In genomic region chr14:99315197-99315596, GRCh38 we compare ENCODE assay signal across 1 cellular context.
TF ChIP-seq lines count a peak whose summit lies in the region.

No MANE protein-coding gene starts in this region.

TF ChIP-seq in HepG2, 621 proteins besides CTCF, POLR2A, EP300 and RAD21 (continues in another document):
- TF ChIP-seq PAF1 (CRISPR knock-in tag; IDR thresholded peaks at IDR 0.05), result no peak
- peak; percentile 64; the same call in 1 of the 2 replicates for TF ChIP-seq ETV5 (CRISPR knock-in tag; IDR thresholded peaks at IDR 0.05; ENCODE audit: borderline replicate concordance)
- TF ChIP-seq ZNF747 (CRISPR knock-in tag; IDR thresholded peaks at IDR 0.05; ENCODE audit: borderline replicate concordance), result no peak
- peak; percentile 75 for TF ChIP-seq RXRB (CRISPR knock-in tag; IDR thresholded peaks at IDR 0.05; ENCODE audit: borderline replicate concordance)
- no peak for TF ChIP-seq ZNF446 (CRISPR knock-in tag; IDR thresholded peaks at IDR 0.05)
- TF ChIP-seq ZNF792 (CRISPR knock-in tag; IDR thresholded peaks at IDR 0.05), result no peak
- no peak for TF ChIP-seq ZNF207 (IDR thresholded peaks at IDR 0.05; ENCODE audit: borderline replicate concordance)
- no peak for TF ChIP-seq EHMT2 (IDR thresholded peaks at IDR 0.05; ENCODE audit: borderline replicate concordance, low read depth, low read length)
- 0 out of 2 replicates have a peak, but pooled peaks have one; percentile 29 for TF ChIP-seq SOX5 (CRISPR knock-in tag; IDR thresholded peaks at IDR 0.05; ENCODE audit: borderline replicate concordance)
- no peak for TF ChIP-seq SAP130 (CRISPR knock-in tag; IDR thresholded peaks at IDR 0.05; ENCODE audit: low read depth)
- no peak for TF ChIP-seq MIER3 (CRISPR knock-in tag; IDR thresholded peaks at IDR 0.05; ENCODE audit: borderline replicate concordance)
- TF ChIP-seq ZMYM2 (CRISPR knock-in tag; IDR thresholded peaks at IDR 0.05), result no peak
- TF ChIP-seq ELF3 (CRISPR knock-in tag; IDR thresholded peaks at IDR 0.05), result peak; percentile 51; the same call in 1 of the 2 replicates
- no peak for TF ChIP-seq PCBP1 (IDR thresholded peaks at IDR 0.05; ENCODE audit: borderline replicate concordance, low read depth, low read length)
- no peak for TF ChIP-seq CREB1 (IDR thresholded peaks at IDR 0.05)
- 0 out of 2 replicates have a peak, but pooled peaks have one; percentile 22 for TF ChIP-seq CREB1 (CRISPR knock-in tag; IDR thresholded peaks at IDR 0.05)
- TF ChIP-seq ZNF816 (CRISPR knock-in tag; IDR thresholded peaks at IDR 0.05; ENCODE audit: borderline replicate concordance), result no peak
- TF ChIP-seq PPARG (CRISPR knock-in tag; conservative IDR thresholded peaks at IDR 0.05), result peak; percentile 95
- TF ChIP-seq ADNP (CRISPR knock-in tag; IDR thresholded peaks at IDR 0.05), result no peak
- no peak for TF ChIP-seq ZC3H13 (CRISPR knock-in tag; IDR thresholded peaks at IDR 0.05)
- 0 out of 2 replicates have a peak, but pooled peaks have one; percentile 39 for TF ChIP-seq PAXIP1 (CRISPR knock-in tag; conservative IDR thresholded peaks at IDR 0.05)
- TF ChIP-seq CEBPG (CRISPR knock-in tag; IDR thresholded peaks at IDR 0.05), result peak; percentile 79
- no peak for TF ChIP-seq ATF6 (CRISPR knock-in tag; conservative IDR thresholded peaks at IDR 0.05)
- TF ChIP-seq CBFB (CRISPR knock-in tag; IDR thresholded peaks at IDR 0.05), result no peak
- peak; percentile 34; the same call in 1 of the 2 replicates for TF ChIP-seq NR2F6 (IDR thresholded peaks at IDR 0.05)
- no peak for TF ChIP-seq NR2F6 (CRISPR knock-in tag; IDR thresholded peaks at IDR 0.05)
- no peak for TF ChIP-seq AFF4 (CRISPR knock-in tag; IDR thresholded peaks at IDR 0.05)
- no peak for TF ChIP-seq SCMH1 (CRISPR knock-in tag; IDR thresholded peaks at IDR 0.05; ENCODE audit: borderline replicate concordance)
- no peak for TF ChIP-seq ELF4 (CRISPR knock-in tag; IDR thresholded peaks at IDR 0.05; ENCODE audit: borderline replicate concordance)
- no peak for TF ChIP-seq SOX13 (IDR thresholded peaks at IDR 0.05)
- peak in 1 of 2 experiments; percentile 66; a peak in 2 of 4 replicates for TF ChIP-seq SOX13 (CRISPR knock-in tag; conservative IDR thresholded peaks at IDR 0.05 in 1 of 2, IDR thresholded peaks at IDR 0.05 in 1 of 2)
- peak; percentile 66 for TF ChIP-seq ARID5B (CRISPR knock-in tag; IDR thresholded peaks at IDR 0.05)
- TF ChIP-seq BRF2 (CRISPR knock-in tag; IDR thresholded peaks at IDR 0.05), result no peak
- no peak for TF ChIP-seq POLR2AphosphoS2 (IDR thresholded peaks at IDR 0.05; ENCODE audit: low read depth, low read length)
- no peak for TF ChIP-seq AHR (CRISPR knock-in tag; IDR thresholded peaks at IDR 0.05)
- no peak for TF ChIP-seq ZNF569 (CRISPR knock-in tag; IDR thresholded peaks at IDR 0.05; ENCODE audit: borderline replicate concordance)
- TF ChIP-seq ZSCAN22 (CRISPR knock-in tag; IDR thresholded peaks at IDR 0.05), result no peak
- TF ChIP-seq ZNF432 (CRISPR knock-in tag; IDR thresholded peaks at IDR 0.05; ENCODE audit: borderline replicate concordance), result no peak
- TF ChIP-seq MED1 (CRISPR knock-in tag; IDR thresholded peaks at IDR 0.05), result peak; percentile 38; the same call in 1 of the 2 replicates
- no peak for TF ChIP-seq LCORL (IDR thresholded peaks at IDR 0.05)
- TF ChIP-seq LCORL (CRISPR knock-in tag; IDR thresholded peaks at IDR 0.05), result peak; percentile 52; the same call in 1 of the 2 replicates
- no peak for TF ChIP-seq FOXO4 (CRISPR knock-in tag; conservative IDR thresholded peaks at IDR 0.05)
- no peak for TF ChIP-seq NPAS2 (CRISPR knock-in tag; IDR thresholded peaks at IDR 0.05; ENCODE audit: borderline replicate concordance)
- no peak for TF ChIP-seq ZNF704 (CRISPR knock-in tag; IDR thresholded peaks at IDR 0.05; ENCODE audit: borderline replicate concordance)
- TF ChIP-seq BCL3 (CRISPR knock-in tag; IDR thresholded peaks at IDR 0.05), result no peak
- TF ChIP-seq HIC2 (CRISPR knock-in tag; IDR thresholded peaks at IDR 0.05; ENCODE audit: low read depth), result no peak
